7 cellular contexts compared by ENCODE assay signal in the genomic region with DNA sequence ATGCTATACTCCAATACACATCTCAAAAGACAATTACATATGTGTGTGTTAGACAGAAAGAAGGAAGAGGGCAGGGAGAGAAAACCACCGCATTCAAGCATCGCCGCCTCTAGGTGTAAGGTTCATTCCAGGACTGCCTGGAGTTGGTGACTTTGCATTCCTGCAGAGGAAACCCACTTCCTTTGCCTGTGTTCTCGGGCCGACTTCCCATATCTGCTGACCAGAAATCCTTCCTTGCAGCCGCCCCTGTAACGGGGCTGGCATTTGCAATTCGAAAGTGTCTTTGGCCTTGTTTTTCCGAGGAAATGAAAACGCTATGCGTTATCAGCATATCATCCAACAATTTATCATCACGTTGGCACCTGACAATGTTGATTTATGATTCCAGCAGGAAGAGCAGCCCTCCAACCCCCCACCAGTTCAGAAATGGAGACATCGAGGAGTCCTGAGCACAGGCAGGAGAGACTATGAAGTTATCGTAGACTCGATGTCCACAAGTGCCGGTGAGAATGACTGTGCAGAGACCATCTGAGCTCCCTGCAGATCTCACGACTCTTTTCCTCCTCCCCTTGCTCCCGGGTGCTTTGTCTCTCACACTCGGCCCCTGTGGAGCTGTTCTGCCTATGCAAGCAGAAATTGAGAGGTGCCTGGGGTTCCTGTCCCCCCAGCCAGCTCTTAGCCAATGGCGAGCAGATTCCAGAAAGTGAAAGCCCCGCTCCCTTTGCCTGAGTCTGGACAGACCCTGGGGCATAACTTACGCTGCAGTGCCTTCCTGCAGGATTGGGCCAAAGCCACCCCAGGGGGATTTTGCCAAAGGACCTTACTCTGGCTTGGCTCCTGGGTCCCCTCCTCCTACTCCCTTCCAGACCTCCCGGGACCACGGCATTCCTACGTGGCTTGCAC.
DNase-seq lines count a peak whose midpoint lies in the region; ATAC-seq and TF ChIP-seq lines count a peak whose summit lies in the region.

No MANE protein-coding gene starts in this region.

- peaks cover 12% of the 10 kb centered on the region in 2 donors for H3K4me1 Mint-ChIP-seq in immature natural killer cell
- H3K4me1 Mint-ChIP-seq in stimulated activated memory B cell treated with anti-CD40 and anti-IgM and Interleukin-4, amounts not matched to agents 10 μg/mL and 1 μg/mL and 100 μg/mL, for 72 hours = peaks cover 12% of the 10 kb centered on the region

- peak overlapping the region in 2 of 6 donors; percentile 2 to 58 for H3K27ac Mint-ChIP-seq in immature natural killer cell
- peak overlapping the region; percentile 22 for H3K27ac Mint-ChIP-seq in stimulated activated memory B cell treated with anti-CD40 and anti-IgM and Interleukin-4, amounts not matched to agents 10 μg/mL and 1 μg/mL and 100 μg/mL, for 72 hours

- peak overlapping the region; percentile 28 to 68 (median 55) for H3K4me3 Mint-ChIP-seq in immature natural killer cell
- peak overlapping the region; percentile 50 for H3K4me3 Mint-ChIP-seq in stimulated activated memory B cell treated with anti-CD40 and anti-IgM and Interleukin-4, amounts not matched to agents 10 μg/mL and 1 μg/mL and 100 μg/mL, for 72 hours

- H3K4me1 ChIP-seq in HUES6 (ENCODE audit: control insufficient read depth, insufficient read depth, low read length) (peaks cover 10% of the 10 kb centered on the region), adrenal gland (replicated peaks in 1 of 2) (peaks cover 0 to 12% of the 10 kb centered on the region in 2 donors)

- H3K27ac ChIP-seq in HUES6 (ENCODE audit: low read depth, low read length) (no peak overlapping the region), adrenal gland (peak overlapping the region in 4 of 5 donors; percentile 49 to 72 (median 52))

- no peak for TF ChIP-seq CTCF in adrenal gland (IDR thresholded peaks at IDR 0.05)

- H3K9me3 ChIP-seq in HUES6 (ENCODE audit: control insufficient read depth, insufficient read depth, low read depth, low read length) (peaks cover 7% of the 10 kb centered on the region), adrenal gland (replicated peaks in 1 of 3) (no peaks in the 10 kb centered on the region)

- intact Hi-C loops in adrenal gland (cut with DNase I) = no loop called here

- DNase-seq in adrenal gland = peak in 6 of 7 donors; percentile 25 to 69 (median 48)
- no peak for DNase-seq in immature natural killer cell
- no peak for DNase-seq in cerebellar nuclear complex (lab: John Stamatoyannopoulos, UW)
- DNase-seq in germinal center (ENCODE audit: low spot score) = no peak
- DNase-seq in cerebellum (ENCODE audit: low spot score) = no peak

- H3K27me3 Mint-ChIP-seq in immature natural killer cell (ENCODE audit: low read depth in 3 of 3) = peaks cover 0 to 11% (median 4%) of the 10 kb centered on the region in 3 donors
- peaks cover 13% of the 10 kb centered on the region for H3K27me3 Mint-ChIP-seq in stimulated activated memory B cell treated with anti-CD40 and anti-IgM and Interleukin-4, amounts not matched to agents 10 μg/mL and 1 μg/mL and 100 μg/mL, for 72 hours

- no peaks in the 10 kb centered on the region for H3K27me3 ChIP-seq in HUES6 (ENCODE audit: control insufficient read depth, insufficient read depth, low read length)
- H3K27me3 ChIP-seq in adrenal gland = no peaks in the 10 kb centered on the region

- H3K36me3 Mint-ChIP-seq in immature natural killer cell = no peaks in the 10 kb centered on the region
- H3K36me3 Mint-ChIP-seq in stimulated activated memory B cell treated with anti-CD40 and anti-IgM and Interleukin-4, amounts not matched to agents 10 μg/mL and 1 μg/mL and 100 μg/mL, for 72 hours = no peaks in the 10 kb centered on the region

- H3K36me3 ChIP-seq in HUES6 (ENCODE audit: control insufficient read depth, insufficient read depth, low read length) (no peaks in the 10 kb centered on the region), adrenal gland (replicated peaks in 1 of 2) (no peaks in the 10 kb centered on the region)

- peak overlapping the region; percentile 19 for H3K9ac ChIP-seq in HUES6 (ENCODE audit: low read length)

- no peak for TF ChIP-seq POLR2A in adrenal gland (IDR thresholded peaks at IDR 0.05)

- H3K4me3 ChIP-seq in HUES6 (ENCODE audit: low read depth, low read length) = no peak overlapping the region
- peak overlapping the region in 1 of 4 donors; percentile 30 for H3K4me3 ChIP-seq in adrenal gland

- peak; percentile 58 for ATAC-seq in stimulated activated memory B cell treated with anti-CD40 and anti-IgM and Interleukin-4, amounts not matched to agents 10 μg/mL and 1 μg/mL and 100 μg/mL, for 72 hours

- WGBS in adrenal gland, 4 donors = 26 to 35% (median 34%) methylated on average over 16 to 25 of the region's 25 CpGs

- H3K9me3 Mint-ChIP-seq in immature natural killer cell = no peaks in the 10 kb centered on the region
- no peaks in the 10 kb centered on the region for H3K9me3 Mint-ChIP-seq in stimulated activated memory B cell treated with anti-CD40 and anti-IgM and Interleukin-4, amounts not matched to agents 10 μg/mL and 1 μg/mL and 100 μg/mL, for 72 hours

Comparison
In these comparisons a context has a peak if more than half of its experiments do, and no peak if none do; other contexts are left out.
1. DNase-seq: peak in adrenal gland (6 of 7); none in immature natural killer cell (0 of 3), cerebellar nuclear complex (0 of 2), germinal center (single experiment) and cerebellum (single experiment).